Comparison of ENCODE assay signal across 8 cellular contexts in the genomic region with DNA sequence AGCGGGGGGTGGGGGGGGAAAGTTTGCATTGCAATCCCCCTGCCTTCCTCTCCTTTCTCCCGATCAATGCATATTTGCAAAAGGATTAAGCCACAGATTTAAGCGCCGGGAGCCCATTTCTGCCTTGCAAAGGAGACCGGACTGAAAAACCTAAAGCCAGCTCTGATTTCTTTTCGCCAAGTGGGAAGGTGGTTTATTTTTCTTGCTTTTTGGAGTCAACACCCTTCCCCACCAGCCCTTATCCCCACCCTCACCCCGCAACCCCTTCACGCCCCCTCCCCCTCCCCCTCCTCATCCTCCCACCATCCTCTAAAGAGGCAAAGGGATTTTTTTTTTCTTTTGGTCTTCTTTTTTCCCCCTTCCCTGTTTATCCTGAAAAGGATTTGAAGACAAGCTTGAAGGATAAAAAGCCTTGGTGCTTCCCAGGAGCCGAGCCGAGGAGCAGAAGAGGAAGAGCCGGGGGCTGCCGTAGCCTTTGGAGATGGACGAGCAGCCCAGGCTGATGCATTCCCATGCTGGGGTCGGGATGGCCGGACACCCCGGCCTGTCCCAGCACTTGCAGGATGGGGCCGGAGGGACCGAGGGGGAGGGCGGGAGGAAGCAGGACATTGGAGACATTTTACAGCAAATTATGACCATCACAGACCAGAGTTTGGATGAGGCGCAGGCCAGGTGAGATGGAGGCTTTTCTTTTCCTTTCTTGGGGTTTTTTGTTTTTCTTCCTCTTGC. TPM values are rescaled to one million over a fixed set of nuclear protein-coding genes. Genes with fewer than 3 reads are reported as not detected.
DNase-seq lines count a peak whose midpoint lies in the region; ATAC-seq and TF ChIP-seq lines count a peak whose summit lies in the region.

No MANE protein-coding gene starts in this region.

- DNase-seq in NCI-H2107 treated with DMSO at 0.1 percent for 48 hours (lab: John Stamatoyannopoulos, UW; ENCODE audit: unreplicated experiment) (peak; percentile 94), NCI-H2107 (lab: John Stamatoyannopoulos, UW) (no peak), NCI-H748 (lab: John Stamatoyannopoulos, UW; ENCODE audit: unreplicated experiment) (peak; percentile 90), chondrocyte (ENCODE audit: low spot score) (no peak), left colon (peak; percentile 31 to 39), NCI-H1930 (lab: John Stamatoyannopoulos, UW) (no peak)
- DNase-seq in stimulated activated naive CD8-positive, alpha-beta T cell treated with anti-CD3 and anti-CD28 coated beads, Interleukin-15, amount 100 ng/mL, for 72 hours, result no peak

- peaks cover 46% of the 10 kb centered on the region for H3K4me1 Mint-ChIP-seq in chondrocyte (ENCODE audit: low read depth)
- H3K4me1 Mint-ChIP-seq in stimulated activated naive CD8-positive, alpha-beta T cell treated with anti-CD3 and anti-CD28 coated beads, Interleukin-15, amount 100 ng/mL, for 72 hours, result peaks cover 15% of the 10 kb centered on the region

- ATAC-seq in left colon (peak; percentile 14), HG02798 (IDR thresholded peaks at IDR 0.05; ENCODE audit: poor library complexity, unreplicated experiment) (no peak)
- ATAC-seq in stimulated activated naive CD8-positive, alpha-beta T cell treated with anti-CD3 and anti-CD28 coated beads, Interleukin-15, amount 100 ng/mL, for 72 hours, result no peak

- no peaks in the 10 kb centered on the region for H3K9me3 Mint-ChIP-seq in chondrocyte (ENCODE audit: low read depth)
- no peaks in the 10 kb centered on the region for H3K9me3 Mint-ChIP-seq in stimulated activated naive CD8-positive, alpha-beta T cell treated with anti-CD3 and anti-CD28 coated beads, Interleukin-15, amount 100 ng/mL, for 72 hours

- peak overlapping the region; percentile 98 for H3K4me3 Mint-ChIP-seq in chondrocyte (ENCODE audit: unreplicated experiment)
- peak overlapping the region; percentile 76 to 84 for H3K4me3 Mint-ChIP-seq in stimulated activated naive CD8-positive, alpha-beta T cell treated with anti-CD3 and anti-CD28 coated beads, Interleukin-15, amount 100 ng/mL, for 72 hours

- H3K27ac Mint-ChIP-seq in chondrocyte (ENCODE audit: unreplicated experiment), result peak overlapping the region; percentile 96
- no peak overlapping the region for H3K27ac Mint-ChIP-seq in stimulated activated naive CD8-positive, alpha-beta T cell treated with anti-CD3 and anti-CD28 coated beads, Interleukin-15, amount 100 ng/mL, for 72 hours

- intact Hi-C loops in left colon (cut with DNase I, micrococcal nuclease), result loop anchor here in 1 of 2 donors (10.0 kb wide), 1 partner anchor 225 kb away; no protein-coding TSS in a partner anchor

- no peaks in the 10 kb centered on the region for H3K27me3 Mint-ChIP-seq in chondrocyte (ENCODE audit: low read depth)
- H3K27me3 Mint-ChIP-seq in stimulated activated naive CD8-positive, alpha-beta T cell treated with anti-CD3 and anti-CD28 coated beads, Interleukin-15, amount 100 ng/mL, for 72 hours, result peaks cover 23% of the 10 kb centered on the region

- no peaks in the 10 kb centered on the region for H3K36me3 Mint-ChIP-seq in chondrocyte (ENCODE audit: low read depth)

- no peak for TF ChIP-seq CTCF in chondrocyte (IDR thresholded peaks at IDR 0.05)

RNA-seq across cellular contexts. Expression of a gene that starts 0.5 kb away (rescaled TPM):
- 21.5 to 38.0 TPM (median 23.0 TPM) in 3 replicates for total RNA-seq in chondrocyte
- total RNA-seq in left colon, result 10 to 100 TPM; 55.4 to 56.2 TPM

Comparison
In these comparisons a context has a peak if more than half of its experiments do, and no peak if none do; other contexts are left out.
1. DNase-seq: peak in NCI-H2107 treated with DMSO at 0.1 percent for 48 hours (single experiment), NCI-H748 (single experiment) and left colon (2 of 2); none in NCI-H2107 (single experiment), chondrocyte (single experiment), stimulated activated naive CD8-positive, alpha-beta T cell treated with anti-CD3 and anti-CD28 coated beads, Interleukin-15, amount 100 ng/mL, for 72 hours (0 of 2) and NCI-H1930 (0 of 2).